ENCODE assay signal across 17 cellular contexts in the genomic region with DNA sequence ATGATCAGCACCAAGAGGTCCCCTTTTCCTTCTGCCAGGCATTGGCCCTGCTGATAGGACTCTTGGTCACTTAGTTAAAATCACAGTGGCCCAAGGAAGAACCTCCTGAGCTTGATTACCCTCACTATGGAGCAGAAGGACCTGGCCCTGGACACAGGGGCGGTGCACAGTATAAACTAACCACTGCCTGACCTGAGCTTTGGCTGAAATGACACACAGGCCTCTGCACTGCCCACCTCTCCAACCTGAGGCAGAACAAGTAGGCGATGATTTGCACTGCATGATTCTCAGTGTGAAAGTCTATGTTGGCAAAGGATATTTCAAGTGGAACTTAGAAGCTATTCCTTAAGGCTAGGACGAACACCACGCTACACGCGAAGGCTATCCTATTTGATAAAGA. TPM values are rescaled to one million over a fixed set of nuclear protein-coding genes. Genes with fewer than 3 reads are reported as not detected.
DNase-seq lines count a peak whose midpoint lies in the region; ATAC-seq and TF ChIP-seq lines count a peak whose summit lies in the region.
"Had no signal": no experiment of that assay in that cellular context is flagged by ENCODE, and none has a peak within 500 bp of the region (broad histone marks: within the 10 kb centered on the region; RNA-seq: fewer than 3 reads in every experiment).

No MANE protein-coding gene starts in this region.

- WGBS in right cardiac atrium, result 61% methylated on average over 6 of the region's 6 CpGs

- no peak for DNase-seq in left ventricle myocardium inferior
- no peak for DNase-seq in right cardiac atrium
- DNase-seq in adipocyte (ENCODE audit: low read depth), result no peak
- DNase-seq in osteocyte (ENCODE audit: extremely low spot score, unreplicated experiment), result no peak
- DNase-seq in activated T-cell treated with anti-CD3 and anti-CD28 coated beads, Interleukin-2, amount 50 U/mL, for 24 hours, result no peak
- DNase-seq in putamen (ENCODE audit: low spot score), result no peak
- DNase-seq in central memory CD4-positive, alpha-beta T cell, result no peak
- no peak for DNase-seq in ureter (ENCODE audit: low spot score)
- DNase-seq: 8988T, DMS53, HCEC 1CT, NCI-H1092 treated with DMSO at 0.1 percent for 48 hours, NCI-H2081 treated with DMSO at 0.1 percent for 48 hours, NCI-H510A treated with DMSO at 0.1 percent for 48 hours, NCI-H82, PC-3 had no signal

- TF ChIP-seq CTCF in left ventricle myocardium inferior (IDR thresholded peaks at IDR 0.05; ENCODE audit: borderline replicate concordance) (no peak), osteocyte (IDR thresholded peaks at IDR 0.05) (no peak)

- H3K36me3 Mint-ChIP-seq in osteocyte (ENCODE audit: unreplicated experiment), result peaks cover 39% of the 10 kb centered on the region
- H3K36me3 Mint-ChIP-seq in activated T-cell treated with anti-CD3 and anti-CD28 coated beads, Interleukin-2, amount 50 U/mL, for 24 hours (ENCODE audit: low read depth), result peaks cover 88% of the 10 kb centered on the region

- H3K27me3 ChIP-seq in left ventricle myocardium inferior (ENCODE audit: low read depth) (no peaks in the 10 kb centered on the region), right cardiac atrium (ENCODE audit: control insufficient read depth, insufficient read depth) (no peaks in the 10 kb centered on the region), adipocyte (replicated peaks; ENCODE audit: control insufficient read depth, insufficient read depth, low read length) (no peaks in the 10 kb centered on the region)
- H3K27me3 ChIP-seq: BLaER1 had no signal

- no peak for ATAC-seq in right cardiac atrium
- ATAC-seq: PC-3 had no signal

- no peaks in the 10 kb centered on the region for H3K27me3 Mint-ChIP-seq in osteocyte (ENCODE audit: unreplicated experiment)
- H3K27me3 Mint-ChIP-seq in activated T-cell treated with anti-CD3 and anti-CD28 coated beads, Interleukin-2, amount 50 U/mL, for 24 hours, result no peaks in the 10 kb centered on the region

- H3K36me3 ChIP-seq in left ventricle myocardium inferior (peaks cover 99% of the 10 kb centered on the region), adipocyte (ENCODE audit: control insufficient read depth, insufficient read depth, low read length, severe bottlenecking) (peaks cover 96% of the 10 kb centered on the region)

- H3K9ac ChIP-seq in adipocyte (ENCODE audit: low read length), result peak overlapping the region; percentile 16
- H3K9ac ChIP-seq: BLaER1 had no signal

- no peak overlapping the region for H3K4me3 Mint-ChIP-seq in osteocyte (ENCODE audit: unreplicated experiment)
- H3K4me3 Mint-ChIP-seq in activated T-cell treated with anti-CD3 and anti-CD28 coated beads, Interleukin-2, amount 50 U/mL, for 24 hours, result no peak overlapping the region

- no peaks in the 10 kb centered on the region for H3K9me3 ChIP-seq in left ventricle myocardium inferior (replicated peaks)
- H3K9me3 ChIP-seq in right cardiac atrium (ENCODE audit: control insufficient read depth, low read length), result no peaks in the 10 kb centered on the region
- H3K9me3 ChIP-seq in adipocyte (ENCODE audit: control insufficient read depth, low read length), result no peaks in the 10 kb centered on the region
- H3K9me3 ChIP-seq: BLaER1 had no signal

- no peaks in the 10 kb centered on the region for H3K9me3 Mint-ChIP-seq in osteocyte (ENCODE audit: unreplicated experiment)
- no peaks in the 10 kb centered on the region for H3K9me3 Mint-ChIP-seq in activated T-cell treated with anti-CD3 and anti-CD28 coated beads, Interleukin-2, amount 50 U/mL, for 24 hours

- H3K27ac ChIP-seq in left ventricle myocardium inferior (replicated peaks) (peak overlapping the region; percentile 14), right cardiac atrium (ENCODE audit: low read length) (no peak overlapping the region)
- H3K27ac ChIP-seq: BLaER1 had no signal

- H3K4me1 ChIP-seq in left ventricle myocardium inferior, result peaks cover 10% of the 10 kb centered on the region
- no peaks in the 10 kb centered on the region for H3K4me1 ChIP-seq in right cardiac atrium (ENCODE audit: control insufficient read depth, insufficient read depth, low read length)
- H3K4me1 ChIP-seq in adipocyte (ENCODE audit: control insufficient read depth, insufficient read depth, low read length), result peaks cover 26% of the 10 kb centered on the region
- H3K4me1 ChIP-seq: BLaER1 had no signal

- peak overlapping the region; percentile 27 for H3K27ac Mint-ChIP-seq in osteocyte (ENCODE audit: unreplicated experiment)
- no peak overlapping the region for H3K27ac Mint-ChIP-seq in activated T-cell treated with anti-CD3 and anti-CD28 coated beads, Interleukin-2, amount 50 U/mL, for 24 hours

- H3K4me3 ChIP-seq in left ventricle myocardium inferior (no peak overlapping the region), right cardiac atrium (ENCODE audit: low read length) (no peak overlapping the region), adipocyte (ENCODE audit: low read length) (no peak overlapping the region)
- H3K4me3 ChIP-seq: BLaER1 had no signal

- peaks cover 8% of the 10 kb centered on the region for H3K4me1 Mint-ChIP-seq in osteocyte (ENCODE audit: unreplicated experiment)
- no peaks in the 10 kb centered on the region for H3K4me1 Mint-ChIP-seq in activated T-cell treated with anti-CD3 and anti-CD28 coated beads, Interleukin-2, amount 50 U/mL, for 24 hours (ENCODE audit: low read depth)

- intact Hi-C loops in left ventricle myocardium inferior (cut with micrococcal nuclease) (no loop called here), right cardiac atrium (cut with DNase I) (no loop called here)

RNA-seq across cellular contexts. Expression of gene CAPN2, which starts 48.5 kb away (rescaled TPM):
- 65.3 TPM for total RNA-seq in left ventricle myocardium inferior
- 10 to 100 TPM; 58.6 to 91.6 (median 73.2) TPM for total RNA-seq in right cardiac atrium
- 52.7 TPM for polyA plus RNA-seq in right cardiac atrium
- 271 and 278 TPM in 2 replicates for total RNA-seq in osteocyte
- 151 TPM for total RNA-seq in ureter
